In the genomic region with DNA sequence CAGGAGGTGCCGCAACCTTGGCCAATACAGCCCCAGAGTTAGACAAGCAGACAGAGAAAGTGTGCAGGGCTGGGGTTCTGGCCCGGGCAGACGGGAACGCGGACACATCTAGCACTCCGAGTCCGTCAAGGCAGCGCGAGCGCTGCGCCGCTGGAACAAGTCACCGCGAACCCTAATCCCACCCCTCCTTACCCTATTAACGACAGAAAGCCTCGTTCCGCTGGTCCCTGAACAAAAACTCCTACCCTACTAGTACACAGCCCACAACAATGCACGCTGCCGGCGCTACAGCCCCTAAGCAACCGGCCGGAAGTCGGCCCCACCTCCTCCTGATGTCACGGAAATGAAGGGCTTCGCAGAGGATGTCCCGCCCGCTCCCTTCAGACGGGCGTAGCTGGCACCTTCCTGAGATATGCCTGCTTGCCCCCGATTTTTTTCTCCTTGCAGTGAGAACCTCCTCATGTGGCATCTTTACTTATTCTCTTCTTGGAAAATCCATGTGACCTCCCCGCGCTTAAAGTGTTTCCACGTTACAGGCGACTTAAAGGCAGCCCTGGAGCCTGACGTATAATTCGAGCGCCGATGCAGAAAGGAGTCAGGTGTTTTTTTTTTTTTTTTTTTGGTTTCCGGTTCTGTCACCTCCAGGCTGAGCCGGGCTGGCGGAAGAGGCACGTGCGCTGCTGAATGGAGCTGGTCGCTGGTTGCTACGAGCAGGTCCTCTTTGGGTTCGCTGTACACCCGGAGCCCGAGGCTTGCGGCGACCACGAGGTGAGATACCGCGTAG, we compare ENCODE assay signal across 8 cellular contexts. TPM values are rescaled to one million over a fixed set of nuclear protein-coding genes. Genes with fewer than 3 reads are reported as not detected.
DNase-seq lines count a peak whose midpoint lies in the region; ATAC-seq and TF ChIP-seq lines count a peak whose summit lies in the region.

A gene (minus strand): TSS at position 315 of the 784 bp plus-strand sequence. CDS start 7,066 bp downstream, outside the sequence.
A gene with protein sequence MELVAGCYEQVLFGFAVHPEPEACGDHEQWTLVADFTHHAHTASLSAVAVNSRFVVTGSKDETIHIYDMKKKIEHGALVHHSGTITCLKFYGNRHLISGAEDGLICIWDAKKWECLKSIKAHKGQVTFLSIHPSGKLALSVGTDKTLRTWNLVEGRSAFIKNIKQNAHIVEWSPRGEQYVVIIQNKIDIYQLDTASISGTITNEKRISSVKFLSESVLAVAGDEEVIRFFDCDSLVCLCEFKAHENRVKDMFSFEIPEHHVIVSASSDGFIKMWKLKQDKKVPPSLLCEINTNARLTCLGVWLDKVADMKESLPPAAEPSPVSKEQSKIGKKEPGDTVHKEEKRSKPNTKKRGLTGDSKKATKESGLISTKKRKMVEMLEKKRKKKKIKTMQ (plus strand): TSS at position 671 of the 784 bp plus-strand sequence. CDS start 14 bp downstream, at position 685.

- intact Hi-C loops in IMR-90 (cut with micrococcal nuclease) = loop anchor here (1.0 to 5.0 kb wide), 7 partner anchors 29 to 216 kb away; a partner anchor contains a TSS
- intact Hi-C loops in OCI-LY7 (cut with micrococcal nuclease; ENCODE audit: unreplicated experiment) = loop anchor here (1.0 to 2.0 kb wide), 5 partner anchors 29 to 184 kb away; a partner anchor contains a TSS

- peak within 1 kb of the TSS; percentile 73 for H3K18ac ChIP-seq in IMR-90 (ENCODE audit: low read depth, low read length)

- peak within 1 kb of the TSS; percentile 99 for H3K14ac ChIP-seq in IMR-90 (replicated peaks; ENCODE audit: low read depth, low read length)

- peak within 1 kb of the TSS; percentile 88 for H2AK9ac ChIP-seq in IMR-90 (replicated peaks; ENCODE audit: low read depth, low read length, poor library complexity)

- peaks cover 2% of the 10 kb centered on the region; the same call in 1 of the 2 replicates for H3K4me1 ChIP-seq in IMR-90 (ENCODE audit: control insufficient read depth, insufficient read depth, low read length)
- H3K4me1 ChIP-seq in OCI-LY7 (ENCODE audit: insufficient read depth, low read length, poor library complexity, severe bottlenecking) = peaks cover 15% of the 10 kb centered on the region
- H3K4me1 ChIP-seq in mononuclear cell (ENCODE audit: insufficient read depth, low read length) = peaks cover 42% of the 10 kb centered on the region

- H3K27ac ChIP-seq in IMR-90 (ENCODE audit: insufficient read depth, low read length) (peak within 1 kb of the TSS; percentile 86), OCI-LY7 (ENCODE audit: low read depth, low read length, poor library complexity, severe bottlenecking) (peak within 1 kb of the TSS; percentile 84), epithelial cell of prostate (peak within 1 kb of the TSS; percentile 93)

- TSS peak; percentile 85 for BruUV-seq in IMR-90 (replicated peaks; lab: Mats Ljungman, UMichigan)
- BruUV-seq in OCI-LY7 (replicated peaks; lab: Mats Ljungman, UMichigan) = TSS peak; percentile 93

- H4K20me1 ChIP-seq in IMR-90 (ENCODE audit: insufficient read depth, low read length) = no peaks in the 10 kb centered on the region
- H4K20me1 ChIP-seq in OCI-LY7 (ENCODE audit: insufficient read depth, low read length) = no peaks in the 10 kb centered on the region

- peak within 1 kb of the TSS; percentile 89 for H3K23ac ChIP-seq in IMR-90 (ENCODE audit: low read depth, low read length)

- peaks cover 50% of the 10 kb centered on the region for H3K79me2 ChIP-seq in OCI-LY7 (ENCODE audit: insufficient read depth, low read depth, low read length)

- peaks cover 3% of the 10 kb centered on the region; the same call in 1 of the 2 replicates for H3K9me1 ChIP-seq in IMR-90 (ENCODE audit: insufficient read depth, low read length)

- H3K36me3 ChIP-seq in IMR-90 (ENCODE audit: control insufficient read depth, insufficient read depth, low read length) (peaks cover 4% of the 10 kb centered on the region), OCI-LY7 (ENCODE audit: insufficient read depth, low read length) (peaks cover 39% of the 10 kb centered on the region)

- H3K9me3 ChIP-seq in IMR-90 (ENCODE audit: control insufficient read depth, insufficient read depth, low read length) = no peaks in the 10 kb centered on the region
- H3K9me3 ChIP-seq in OCI-LY7 (ENCODE audit: low read length) = peaks cover 5% of the 10 kb centered on the region; the same call in 1 of the 2 replicates
- no peaks in the 10 kb centered on the region for H3K9me3 ChIP-seq in mononuclear cell (ENCODE audit: low read depth, low read length)

- peak within 1 kb of the TSS; percentile 99 for H3K56ac ChIP-seq in IMR-90 (ENCODE audit: extremely low read depth, insufficient read depth, low read length)

- TF ChIP-seq CTCF in IMR-90 (conservative IDR thresholded peaks at IDR 0.05; ENCODE audit: low read depth, low read length) (no peak), OCI-LY7 (conservative IDR thresholded peaks at IDR 0.05; ENCODE audit: low read length) (no peak)

- peak within 1 kb of the TSS; percentile 91 for H3K4ac ChIP-seq in IMR-90 (ENCODE audit: low read depth, low read length)

- no peaks in the 10 kb centered on the region for H3K9me2 ChIP-seq in OCI-LY7 (ENCODE audit: insufficient read depth, low read length)

- CTCF ChIA-PET in IMR-90 (lab: Yijun Ruan, JAX) (interaction anchor here (0.7 to 0.9 kb wide), 2 partner anchors 18 to 166 kb away, joined by 3 read pairs; no protein-coding TSS in a partner anchor), OCI-LY7 (lab: Charles Lee; ENCODE audit: unreplicated experiment) (interaction anchor here (0.6 to 0.7 kb wide), 2 partner anchors 50 to 284 kb away, joined by 3 to 4 read pairs; no protein-coding TSS in a partner anchor)

- peaks cover 25 to 36% of the 10 kb centered on the region in 2 experiments for H3K79me1 ChIP-seq in IMR-90 (ENCODE audit: low read depth in 1 of 2, low read length in 2 of 2)

- in situ Hi-C loops in IMR-90 (cut with MboI; ENCODE audit: low sequenced_read_pairs) = no loop called here

- peak within 1 kb of the TSS; percentile 90 for H3K9ac ChIP-seq in IMR-90 (ENCODE audit: low read depth, low read length)

- dilution Hi-C loops in IMR-90 (cut with HindIII; ENCODE audit: low sequenced_read_pairs, unreplicated experiment) = no loop called here

- H2BK15ac ChIP-seq in IMR-90 (ENCODE audit: low read depth, low read length) = peak within 1 kb of the TSS; percentile 92; the same call in 2 of the 3 replicates

- H3K27me3 ChIP-seq in IMR-90 (ENCODE audit: control insufficient read depth, insufficient read depth, low read length) (no peaks in the 10 kb centered on the region), mononuclear cell (ENCODE audit: insufficient read depth, low read length) (no peaks in the 10 kb centered on the region)

- H2BK20ac ChIP-seq in IMR-90 (ENCODE audit: low read depth, low read length) = peak within 1 kb of the TSS; percentile 63; the same call in 1 of the 2 replicates

- peak within 1 kb of the TSS; percentile 97 for H4K91ac ChIP-seq in IMR-90 (ENCODE audit: insufficient read depth, low read depth, low read length)

- WGBS in IMR-90 (ENCODE audit: extremely low coverage in 2 of 2, insufficient read length in 1 of 2), 2 experiments = 0% methylated on average over 17 of the region's 53 CpGs; no CpG with 5 or more reads in 1 of the 2 experiments

- peak; percentile 98 for ATAC-seq in GM21529 (IDR thresholded peaks at IDR 0.05; ENCODE audit: unreplicated experiment)
- ATAC-seq in IMR-90 (ENCODE audit: low read depth) = peak; percentile 99

- H2AK5ac ChIP-seq in IMR-90 (ENCODE audit: low read depth, low read length) = peak within 1 kb of the TSS; percentile 44

- peak within 1 kb of the TSS; percentile 99 for H3K4me2 ChIP-seq in IMR-90 (ENCODE audit: low read depth, low read length)
- peak within 1 kb of the TSS; percentile 90 for H3K4me2 ChIP-seq in OCI-LY7 (ENCODE audit: low read length)

- H2BK5ac ChIP-seq in IMR-90 (ENCODE audit: low read depth, low read length, poor library complexity, severe bottlenecking) = peak within 1 kb of the TSS; percentile 89

- TF ChIP-seq RAD21 in IMR-90 (IDR thresholded peaks at IDR 0.05; ENCODE audit: low read length) = no peak; the same call in 1 of the 2 replicates

- peak within 1 kb of the TSS; percentile 72 for H4K5ac ChIP-seq in IMR-90 (ENCODE audit: low read depth, low read length)

- POLR2A ChIA-PET in IMR-90 (lab: Charles Lee; ENCODE audit: unreplicated experiment) (interaction anchor here (1.0 kb wide), 1 partner anchor 216 kb away, joined by 11 read pairs; no protein-coding TSS in a partner anchor), OCI-LY7 (lab: Charles Lee) (interaction anchor here (0.6 to 2.5 kb wide), 17 partner anchors 13 to 1169 kb away, joined by 3 to 16 read pairs (median 4); a partner anchor contains a TSS)

- peak; percentile 94 for DNase-seq in DMS114 treated with DMSO at 0.1 percent for 48 hours (lab: John Stamatoyannopoulos, UW; ENCODE audit: unreplicated experiment)
- peak; percentile 91 for DNase-seq in IMR-90
- peak; percentile 97 for DNase-seq in OCI-LY7 (ENCODE audit: low spot score)
- DNase-seq in activated T-cell treated with anti-CD3 and anti-CD28 coated beads for 4 hours = peak; percentile 93
- DNase-seq in epithelial cell of prostate (ENCODE audit: low read depth, low spot score) = peak; percentile 76
- peak; percentile 79 to 90 for DNase-seq in stimulated activated CD8-positive, alpha-beta memory T cell treated with anti-CD3 and anti-CD28 coated beads, Interleukin-2, amount 100 ng/mL, for 48 hours (ENCODE audit: low read depth in 2 of 2)

- peak; percentile 90 for TF ChIP-seq POLR2A in IMR-90 (IDR thresholded peaks at IDR 0.05; ENCODE audit: low read depth, low read length)

- peak within 1 kb of the TSS; percentile 93 for H2BK120ac ChIP-seq in IMR-90 (ENCODE audit: low read depth, low read length)

- H2AFZ ChIP-seq in IMR-90 (replicated peaks; ENCODE audit: low read length, poor library complexity) (peak within 1 kb of the TSS; percentile 95), OCI-LY7 (ENCODE audit: low read length) (peak within 1 kb of the TSS; percentile 77)

- H4K8ac ChIP-seq in IMR-90 (ENCODE audit: low read depth in 2 of 2, low read length in 2 of 2) = peak within 1 kb of the TSS; percentile 48 to 97

- peak within 1 kb of the TSS; percentile 82 for H3K4me3 ChIP-seq in IMR-90 (ENCODE audit: insufficient read depth, low read depth, low read length)
- H3K4me3 ChIP-seq in OCI-LY7 (ENCODE audit: low read depth, low read length, poor library complexity, severe bottlenecking) = peak within 1 kb of the TSS; percentile 92
- peak within 1 kb of the TSS; percentile 76 for H3K4me3 ChIP-seq in mononuclear cell (ENCODE audit: low read length)

RNA-seq across cellular contexts. Expression of the first gene that starts in this region (rescaled TPM):
- total RNA-seq in IMR-90 (2012; rRNA removed) (not detected in 2 replicates), OCI-LY7 (2022) (1.0 TPM in 1 of 2 replicates, not detected in the other), mononuclear cell (not detected)
- 0.31 TPM in 1 of 2 replicates, not detected in the other for polyA plus RNA-seq in IMR-90 (2012; rRNA removed)
- 0.47 TPM in 1 of 2 replicates, not detected in the other for polyA plus RNA-seq in IMR-90 (2012; cell fraction: cytosol; rRNA removed)
- polyA plus RNA-seq in IMR-90 (2012; cell fraction: nucleus; rRNA removed; ENCODE audit: low replicate concordance) = 0.40 TPM in 1 of 2 replicates, not detected in the other
- total RNA-seq in OCI-LY7 (2014; rRNA removed; shearing (Covaris generic)) = 0.66 TPM in 1 of 2 replicates, not detected in the other

RNA-seq across cellular contexts. Expression of the second gene that starts in this region (rescaled TPM):
- total RNA-seq in IMR-90 (2012; rRNA removed) (22.9 and 28.6 TPM in 2 replicates), OCI-LY7 (2022) (20.3 and 21.8 TPM in 2 replicates), mononuclear cell (7.6 TPM)
- 16.7 and 16.9 TPM in 2 replicates for polyA plus RNA-seq in IMR-90 (2012; rRNA removed)
- 3.9 and 5.4 TPM in 2 replicates for polyA plus RNA-seq in IMR-90 (2012; cell fraction: cytosol; rRNA removed)
- 2.0 and 7.9 TPM in 2 replicates for polyA plus RNA-seq in IMR-90 (2012; cell fraction: nucleus; rRNA removed; ENCODE audit: low replicate concordance)
- 27.8 and 29.7 TPM in 2 replicates for total RNA-seq in OCI-LY7 (2014; rRNA removed; shearing (Covaris generic))

Comparison
In these comparisons a context has a peak if more than half of its experiments do, and no peak if none do; other contexts are left out.
1. Peak in every context shown above with its lines: DNase-seq, ATAC-seq, H3K4me3 ChIP-seq and H3K27ac ChIP-seq.